In genomic region chr13:112060431-112060830, GRCh38 we compare ENCODE assay signal across 20 cellular contexts. TPM values are rescaled to one million over a fixed set of nuclear protein-coding genes. Genes with fewer than 3 reads are reported as not detected.
DNase-seq lines count a peak whose midpoint lies in the region; ATAC-seq and TF ChIP-seq lines count a peak whose summit lies in the region.
"Had no signal": no experiment of that assay in that cellular context is flagged by ENCODE, and none has a peak within 500 bp of the region (broad histone marks: within the 10 kb centered on the region; RNA-seq: fewer than 3 reads in every experiment).

No MANE protein-coding gene starts in this region.

- H3K79me2 ChIP-seq in GM23338 (replicated peaks; ENCODE audit: insufficient read depth) = no peaks in the 10 kb centered on the region

- no peaks in the 10 kb centered on the region for H3K9me2 ChIP-seq in GM23338 (ENCODE audit: insufficient read depth)

- peaks cover 30% of the 10 kb centered on the region for H4K20me1 ChIP-seq in GM23338 (replicated peaks; ENCODE audit: insufficient read depth)

- no peak overlapping the region for H3K27ac ChIP-seq in GM23338 (ENCODE audit: low read depth)

- H3K4me1 ChIP-seq in GM23338 (ENCODE audit: insufficient read depth) = peaks cover 67% of the 10 kb centered on the region

- H3K36me3 Mint-ChIP-seq in activated CD8-positive, alpha-beta T cell treated with anti-CD3 and anti-CD28 coated beads, Interleukin-2, amount 10 ng/mL, durations not matched to agents 7 days and 5 days (ENCODE audit: low read depth) = peaks cover 10% of the 10 kb centered on the region
- no peaks in the 10 kb centered on the region for H3K36me3 Mint-ChIP-seq in activated CD8-positive, alpha-beta T cell treated with anti-CD3 and anti-CD28 coated beads for 36 hours (ENCODE audit: low read depth)
- H3K36me3 Mint-ChIP-seq in GM23338 (ENCODE audit: low read depth) = no peaks in the 10 kb centered on the region; the same call in 2 of the 3 replicates
- H3K36me3 Mint-ChIP-seq in T-helper 17 cell (ENCODE audit: low read depth) = peaks cover 3% of the 10 kb centered on the region
- peaks cover 2% of the 10 kb centered on the region for H3K36me3 Mint-ChIP-seq in neural crest cell (ENCODE audit: low read depth)

- in situ Hi-C loops in KBM-7 (cut with MboI; ENCODE audit: low pct_unique_long_range_greater_than_20kb, low sequenced_read_pairs) = no loop called here

- H3K4me3 ChIP-seq in GM23338 = peak overlapping the region; percentile 49; the same call in 1 of the 2 replicates

- H3K27me3 Mint-ChIP-seq in activated CD8-positive, alpha-beta T cell treated with anti-CD3 and anti-CD28 coated beads, Interleukin-2, amount 10 ng/mL, durations not matched to agents 7 days and 5 days (ENCODE audit: low read depth) = peaks cover 78% of the 10 kb centered on the region
- peaks cover 78% of the 10 kb centered on the region for H3K27me3 Mint-ChIP-seq in activated CD8-positive, alpha-beta T cell treated with anti-CD3 and anti-CD28 coated beads for 36 hours
- peaks cover 96% of the 10 kb centered on the region for H3K27me3 Mint-ChIP-seq in GM23338 (ENCODE audit: insufficient read depth, low read depth, poor library complexity)
- H3K27me3 Mint-ChIP-seq in T-helper 17 cell = peaks cover 68% of the 10 kb centered on the region
- peaks cover 98% of the 10 kb centered on the region for H3K27me3 Mint-ChIP-seq in neural crest cell (ENCODE audit: low read depth)

- CTCF ChIA-PET in activated CD8-positive, alpha-beta T cell treated with anti-CD3 and anti-CD28 coated beads, Interleukin-2, amount 10 ng/mL, durations not matched to agents 7 days and 5 days (lab: Charles Lee) = no interaction called here
- CTCF ChIA-PET in activated CD8-positive, alpha-beta T cell treated with anti-CD3 and anti-CD28 coated beads for 36 hours (lab: Charles Lee) = interaction anchor here (1.3 kb wide), 1 partner anchor 11 kb away, joined by 3 read pairs; no protein-coding TSS in a partner anchor

- H3K27me3 ChIP-seq in GM23338 (ENCODE audit: insufficient read depth) = peaks cover 100% of the 10 kb centered on the region

- H3K9me3 Mint-ChIP-seq in activated CD8-positive, alpha-beta T cell treated with anti-CD3 and anti-CD28 coated beads, Interleukin-2, amount 10 ng/mL, durations not matched to agents 7 days and 5 days (ENCODE audit: insufficient read depth) = no peaks in the 10 kb centered on the region
- H3K9me3 Mint-ChIP-seq in activated CD8-positive, alpha-beta T cell treated with anti-CD3 and anti-CD28 coated beads for 36 hours = no peaks in the 10 kb centered on the region
- H3K9me3 Mint-ChIP-seq in GM23338 (peaks cover 3% of the 10 kb centered on the region; the same call in 1 of the 3 replicates), neural crest cell (no peaks in the 10 kb centered on the region)

- peak overlapping the region; percentile 79; the same call in 1 of the 2 replicates for H3K4me2 ChIP-seq in GM23338

- H3K4me1 Mint-ChIP-seq in activated CD8-positive, alpha-beta T cell treated with anti-CD3 and anti-CD28 coated beads, Interleukin-2, amount 10 ng/mL, durations not matched to agents 7 days and 5 days (ENCODE audit: low read depth) = no peaks in the 10 kb centered on the region
- peaks cover 3% of the 10 kb centered on the region for H3K4me1 Mint-ChIP-seq in activated CD8-positive, alpha-beta T cell treated with anti-CD3 and anti-CD28 coated beads for 36 hours (ENCODE audit: low read depth)
- peaks cover 53% of the 10 kb centered on the region for H3K4me1 Mint-ChIP-seq in GM23338
- peaks cover 3% of the 10 kb centered on the region for H3K4me1 Mint-ChIP-seq in T-helper 17 cell
- peaks cover 38% of the 10 kb centered on the region for H3K4me1 Mint-ChIP-seq in neural crest cell

- no peak for DNase-seq in activated CD8-positive, alpha-beta T cell treated with anti-CD3 and anti-CD28 coated beads, Interleukin-2, amount 10 ng/mL, durations not matched to agents 7 days and 5 days
- no peak for DNase-seq in activated CD8-positive, alpha-beta T cell treated with anti-CD3 and anti-CD28 coated beads for 36 hours
- DNase-seq in GM23338 (ENCODE audit: low spot score) = no peak
- DNase-seq in T-helper 17 cell = no peak
- DNase-seq in neural crest cell (ENCODE audit: low read depth, low spot score) = no peak
- no peak for DNase-seq in KBM-7
- DNase-seq: C1 segment of cervical spinal cord; CD8-positive, alpha-beta memory T cell; DMS53; EL; GOT3; KG1; NCI-H187; NCI-H2171 treated with DMSO at 0.1 percent for 48 hours; NCI-H82; OCI-M1; Right ventricle myocardium superior had no signal

- no peak for ATAC-seq in activated CD8-positive, alpha-beta T cell treated with anti-CD3 and anti-CD28 coated beads, Interleukin-2, amount 10 ng/mL, durations not matched to agents 7 days and 5 days
- ATAC-seq in activated CD8-positive, alpha-beta T cell treated with anti-CD3 and anti-CD28 coated beads for 36 hours = no peak
- no peak for ATAC-seq in GM23338
- no peak for ATAC-seq in T-helper 17 cell
- no peak for ATAC-seq in HG02623 (IDR thresholded peaks at IDR 0.05; ENCODE audit: unreplicated experiment)
- ATAC-seq: HepG2 had no signal

- peak overlapping the region; percentile 61 for H3K27ac Mint-ChIP-seq in activated CD8-positive, alpha-beta T cell treated with anti-CD3 and anti-CD28 coated beads, Interleukin-2, amount 10 ng/mL, durations not matched to agents 7 days and 5 days
- no peak overlapping the region for H3K27ac Mint-ChIP-seq in activated CD8-positive, alpha-beta T cell treated with anti-CD3 and anti-CD28 coated beads for 36 hours
- H3K27ac Mint-ChIP-seq in GM23338 = no peak overlapping the region
- no peak overlapping the region for H3K27ac Mint-ChIP-seq in T-helper 17 cell
- H3K27ac Mint-ChIP-seq in neural crest cell (ENCODE audit: unreplicated experiment) = no peak overlapping the region
- H3K27ac Mint-ChIP-seq: CD8-positive, alpha-beta memory T cell had no signal

- no peaks in the 10 kb centered on the region for H3K36me3 ChIP-seq in GM23338 (ENCODE audit: insufficient read depth)

- peaks cover 36% of the 10 kb centered on the region for H3F3A ChIP-seq in GM23338 (replicated peaks; ENCODE audit: low read depth)

- intact Hi-C loops in activated CD8-positive, alpha-beta T cell treated with anti-CD3 and anti-CD28 coated beads for 36 hours (cut with micrococcal nuclease) = no loop called here

- H3K4me3 Mint-ChIP-seq in activated CD8-positive, alpha-beta T cell treated with anti-CD3 and anti-CD28 coated beads, Interleukin-2, amount 10 ng/mL, durations not matched to agents 7 days and 5 days = peak overlapping the region; percentile 12
- H3K4me3 Mint-ChIP-seq in activated CD8-positive, alpha-beta T cell treated with anti-CD3 and anti-CD28 coated beads for 36 hours = no peak overlapping the region
- H3K4me3 Mint-ChIP-seq in GM23338 = peak overlapping the region; percentile 57; the same call in 2 of the 3 replicates
- H3K4me3 Mint-ChIP-seq in T-helper 17 cell = peak overlapping the region; percentile 7
- peak overlapping the region; percentile 35 for H3K4me3 Mint-ChIP-seq in neural crest cell
- H3K4me3 Mint-ChIP-seq: CD8-positive, alpha-beta memory T cell had no signal

- peaks cover under 1% of the 10 kb centered on the region for H3K9me3 ChIP-seq in T-helper 17 cell (ENCODE audit: control insufficient read depth, low read length, poor library complexity, severe bottlenecking)

- POLR2A ChIA-PET in activated CD8-positive, alpha-beta T cell treated with anti-CD3 and anti-CD28 coated beads, Interleukin-2, amount 10 ng/mL, durations not matched to agents 7 days and 5 days (lab: Charles Lee) = no interaction called here
- POLR2A ChIA-PET in activated CD8-positive, alpha-beta T cell treated with anti-CD3 and anti-CD28 coated beads for 36 hours (lab: Charles Lee) = no interaction called here

- no peak for TF ChIP-seq CTCF in activated CD8-positive, alpha-beta T cell treated with anti-CD3 and anti-CD28 coated beads for 36 hours (IDR thresholded peaks at IDR 0.05)
- TF ChIP-seq CTCF in GM23338 (conservative IDR thresholded peaks at IDR 0.05; ENCODE audit: low read depth in 2 of 2) (no peak), neural crest cell (conservative IDR thresholded peaks at IDR 0.05) (no peak)

- no peak overlapping the region for H2AFZ ChIP-seq in GM23338

TF ChIP-seq in GM23338, 12 proteins besides CTCF, POLR2A, EP300 and RAD21 (continues in another document):
- peak; percentile 94 for TF ChIP-seq EZH2 (IDR thresholded peaks at IDR 0.05; ENCODE audit: low read depth, unreplicated experiment)

RNA-seq across cellular contexts. Expression of gene SOX1, which starts 6.5 kb away (rescaled TPM):
- total RNA-seq in activated CD8-positive, alpha-beta T cell treated with anti-CD3 and anti-CD28 coated beads, Interleukin-2, amount 10 ng/mL, durations not matched to agents 7 days and 5 days = not detected
- not detected for total RNA-seq in activated CD8-positive, alpha-beta T cell treated with anti-CD3 and anti-CD28 coated beads for 36 hours
- total RNA-seq in GM23338 (2014; rRNA removed; shearing (Covaris generic)) = 0.04 and 0.17 TPM in 2 replicates
- polyA plus RNA-seq in GM23338 (2016; fragmentation: Nextera tagmentation; extraction: Ambion mirVana) = 0.10 TPM in 1 of 2 replicates, not detected in the other
- total RNA-seq in T-helper 17 cell (not detected), neural crest cell (41.2 and 41.4 TPM in 2 replicates)
- total RNA-seq: CD8-positive, alpha-beta memory T cell; HepG2; NCI-H460; Right ventricle myocardium superior had no signal
- polyA plus RNA-seq: CD8-positive, alpha-beta memory T cell; HepG2 had no signal

Comparison
In these comparisons a context has a peak if more than half of its experiments do, and no peak if none do; other contexts are left out.
1. RNA of gene SOX1, which starts 6.5 kb away (total RNA-seq): 41.2 to 41.4 TPM in neural crest cell; 0.04 to 0.17 TPM in GM23338, not detected in activated CD8-positive, alpha-beta T cell treated with anti-CD3 and anti-CD28 coated beads for 36 hours, not detected in activated CD8-positive, alpha-beta T cell treated with anti-CD3 and anti-CD28 coated beads, Interleukin-2, amount 10 ng/mL, durations not matched to agents 7 days and 5 days and not detected in T-helper 17 cell; every median in the first group is over 10 times any median in the second.